ENCODE assay signal across 16 cellular contexts in the genomic region with DNA sequence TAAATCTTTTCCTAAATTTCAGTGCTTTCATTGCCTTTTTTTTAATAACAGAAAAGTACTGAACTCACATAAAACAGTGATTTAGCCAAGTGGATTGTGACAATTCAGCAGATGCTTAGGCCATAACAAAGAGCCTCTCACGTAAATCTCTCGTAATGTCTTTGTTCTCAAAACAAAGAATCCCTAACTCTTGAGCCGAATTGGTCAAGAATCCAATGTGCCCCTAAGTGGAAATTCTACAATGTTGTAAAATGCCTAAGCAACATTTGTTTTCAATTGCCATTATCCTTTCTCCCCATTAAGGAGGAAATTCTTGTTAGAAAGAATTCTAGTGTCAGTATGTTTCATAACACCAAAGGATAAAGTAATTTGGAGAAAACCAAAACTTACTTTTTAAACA.
A peak's percentile ranks its signal among the peaks of the same experiment; 100 is the strongest.
DNase-seq lines count a peak whose midpoint lies in the region; ATAC-seq, FAIRE-seq and TF ChIP-seq lines count a peak whose summit lies in the region.
"Had no signal": no experiment of that assay in that cellular context is flagged by ENCODE, and none has a peak within 500 bp of the region (broad histone marks: within the 10 kb centered on the region; RNA-seq: fewer than 3 reads in every experiment).

No MANE protein-coding gene starts in this region.

- H3K9me3 ChIP-seq in HUES48 (ENCODE audit: control insufficient read depth, insufficient read depth, low read length) = peaks cover 13% of the 10 kb centered on the region; the same call in 1 of the 2 replicates
- no peaks in the 10 kb centered on the region for H3K9me3 ChIP-seq in astrocyte (ENCODE audit: insufficient read depth, low read depth, low read length)
- H3K9me3 ChIP-seq in hepatocyte (ENCODE audit: low read depth) = peaks cover 17% of the 10 kb centered on the region
- peaks cover 0 to 9% of the 10 kb centered on the region in 2 donors for H3K9me3 ChIP-seq in left lung
- H3K9me3 ChIP-seq: BLaER1 had no signal

- H3K4me1 ChIP-seq in HUES48 (ENCODE audit: control insufficient read depth, insufficient read depth, low read length) (peaks cover 16% of the 10 kb centered on the region), astrocyte (ENCODE audit: insufficient read depth, low read length) (no peaks in the 10 kb centered on the region), hepatocyte (ENCODE audit: insufficient read depth) (no peaks in the 10 kb centered on the region), left lung (no peaks in the 10 kb centered on the region)
- H3K4me1 ChIP-seq: BLaER1 had no signal

- peak; percentile 82 for FAIRE-seq in astrocyte (lab: Jason Lieb, UNC)

- no peak overlapping the region for H3K4me2 ChIP-seq in astrocyte (ENCODE audit: low read length)
- no peak overlapping the region for H3K4me2 ChIP-seq in hepatocyte
- H3K4me2 ChIP-seq: BLaER1 had no signal

- H3K9ac ChIP-seq in HUES48 (ENCODE audit: low read depth, low read length) = peak overlapping the region; percentile 47
- H3K9ac ChIP-seq in astrocyte (ENCODE audit: low read length) = no peak overlapping the region
- H3K9ac ChIP-seq: BLaER1 had no signal

- no peaks in the 10 kb centered on the region for H3K27me3 ChIP-seq in BJ (ENCODE audit: control insufficient read depth, insufficient read depth, low read length)
- no peaks in the 10 kb centered on the region for H3K27me3 ChIP-seq in HUES48 (ENCODE audit: control insufficient read depth, insufficient read depth, low read length)
- no peaks in the 10 kb centered on the region for H3K27me3 ChIP-seq in astrocyte (ENCODE audit: insufficient read depth, low read length)
- H3K27me3 ChIP-seq in hepatocyte = no peaks in the 10 kb centered on the region
- H3K27me3 ChIP-seq in left lung = no peaks in the 10 kb centered on the region
- H3K27me3 ChIP-seq: BLaER1 had no signal

- H3K4me1 Mint-ChIP-seq in astrocyte (ENCODE audit: low read depth, unreplicated experiment) = no peaks in the 10 kb centered on the region

- no peaks in the 10 kb centered on the region for H3K9me2 ChIP-seq in hepatocyte (replicated peaks; ENCODE audit: insufficient read depth)

- no peaks in the 10 kb centered on the region for H3K36me3 Mint-ChIP-seq in astrocyte (ENCODE audit: low read depth, unreplicated experiment)

- H3K9me3 Mint-ChIP-seq in astrocyte (ENCODE audit: unreplicated experiment) = peaks cover 2% of the 10 kb centered on the region

- no peaks in the 10 kb centered on the region for H3K27me3 Mint-ChIP-seq in astrocyte (ENCODE audit: low read depth, unreplicated experiment)

- peak overlapping the region; percentile 84 for H3K27ac ChIP-seq in HUES48 (ENCODE audit: low read depth, low read length)
- H3K27ac ChIP-seq in astrocyte (ENCODE audit: low read depth, low read length) = no peak overlapping the region
- H3K27ac ChIP-seq in hepatocyte = peak overlapping the region; percentile 69
- no peak overlapping the region for H3K27ac ChIP-seq in left lung
- H3K27ac ChIP-seq: BLaER1 had no signal

- H3K27ac Mint-ChIP-seq in astrocyte (ENCODE audit: unreplicated experiment) = no peak overlapping the region

- POLR2A ChIA-PET in BJ (lab: Charles Lee) = interaction anchor here (0.6 to 1.2 kb wide), 4 partner anchors 12 to 235 kb away, joined by 3 to 9 read pairs (median 3); a partner anchor contains a TSS

- no peak overlapping the region for H3K4me3 Mint-ChIP-seq in astrocyte (ENCODE audit: unreplicated experiment)

- H3K4me3 ChIP-seq in BJ (ENCODE audit: low read depth, low read length) (no peak overlapping the region), HUES48 (ENCODE audit: low read depth, low read length) (no peak overlapping the region), astrocyte (ENCODE audit: insufficient read depth, low read depth, low read length) (no peak overlapping the region), hepatocyte (no peak overlapping the region), left lung (no peak overlapping the region)
- H3K4me3 ChIP-seq: BLaER1 had no signal

- intact Hi-C loops in left lung (cut with DNase I) = no loop called here

- H4K20me1 ChIP-seq in astrocyte (ENCODE audit: insufficient read depth, low read length) = no peaks in the 10 kb centered on the region
- no peaks in the 10 kb centered on the region for H4K20me1 ChIP-seq in hepatocyte (ENCODE audit: insufficient read depth, poor library complexity, severe bottlenecking)
- H4K20me1 ChIP-seq: BLaER1 had no signal

- ATAC-seq in left lung = no peak
- ATAC-seq: Panc1, Right ventricle myocardium inferior, SK-N-SH treated with all-trans-retinoic acid at 6 μM for 48 hours had no signal

- TF ChIP-seq CTCF in BJ (IDR thresholded peaks at IDR 0.05; ENCODE audit: insufficient read depth, low read depth, low read length) = no peak
- no peak for TF ChIP-seq CTCF in astrocyte (IDR thresholded peaks at IDR 0.05; ENCODE audit: insufficient read depth, low read depth, low read length)
- no peak for TF ChIP-seq CTCF in hepatocyte (IDR thresholded peaks at IDR 0.05; ENCODE audit: poor library complexity)
- no peak for TF ChIP-seq CTCF in left lung (IDR thresholded peaks at IDR 0.05)

- WGBS in hepatocyte (ENCODE audit: low lambda C conversion rate, missing lambda C conversion rate) = 61% methylated on average over 3 of the region's 3 CpGs

- H3K79me2 ChIP-seq in astrocyte (ENCODE audit: insufficient read depth, low read length) (no peaks in the 10 kb centered on the region), hepatocyte (no peaks in the 10 kb centered on the region)

- CTCF ChIA-PET in BJ (lab: Yijun Ruan, JAX) = interaction anchor here (0.7 kb wide), 1 partner anchor 420 kb away, joined by 4 read pairs; no protein-coding TSS in a partner anchor

- H2AFZ ChIP-seq in astrocyte (ENCODE audit: low read depth, low read length) (no peak overlapping the region), hepatocyte (no peak overlapping the region)

- DNase-seq in BJ (ENCODE audit: low read depth) (peak; percentile 94), astrocyte (ENCODE audit: low read depth) (no peak), hepatocyte (ENCODE audit: low spot score) (no peak), left lung (no peak), NCI-H1694 treated with DMSO at 0.1 percent for 48 hours (lab: John Stamatoyannopoulos, UW) (no peak), superior temporal gyrus (ENCODE audit: extremely low spot score) (no peak)
- DNase-seq in activated naive CD4-positive, alpha-beta T cell treated with Interleukin-2 at 50 U/mL for 16 hours = no peak
- DNase-seq: NCI-H1417, NCI-H2029 treated with DMSO at 0.1 percent for 48 hours, NCI-H226, NCI-H526 had no signal

- no peaks in the 10 kb centered on the region for H3K36me3 ChIP-seq in BJ (ENCODE audit: control insufficient read depth, insufficient read depth, low read length)
- H3K36me3 ChIP-seq in HUES48 (ENCODE audit: control insufficient read depth, insufficient read depth, low read length) = no peaks in the 10 kb centered on the region
- no peaks in the 10 kb centered on the region for H3K36me3 ChIP-seq in astrocyte (ENCODE audit: insufficient read depth, low read length)
- H3K36me3 ChIP-seq in hepatocyte (replicated peaks; ENCODE audit: insufficient read depth, low read depth) = no peaks in the 10 kb centered on the region
- H3K36me3 ChIP-seq in left lung = no peaks in the 10 kb centered on the region
- H3K36me3 ChIP-seq: BLaER1 had no signal

Comparison
In these comparisons a context has a peak if more than half of its experiments do, and no peak if none do; other contexts are left out.
1. H3K27ac ChIP-seq: peak in HUES48 (single experiment) and hepatocyte (single experiment); none in astrocyte (single experiment) and left lung (0 of 2).